ENCODE assay signal across 8 cellular contexts in genomic region chr5:43514471-43514815, GRCh38. TPM values are rescaled to one million over a fixed set of nuclear protein-coding genes. Genes with fewer than 3 reads are reported as not detected.
DNase-seq lines count a peak whose midpoint lies in the region; ATAC-seq, FAIRE-seq and TF ChIP-seq lines count a peak whose summit lies in the region.

No MANE protein-coding gene starts in this region.

- no peak for TF ChIP-seq CTCF in activated CD8-positive, alpha-beta T cell treated with anti-CD3 and anti-CD28 coated beads for 36 hours (IDR thresholded peaks at IDR 0.05)
- TF ChIP-seq CTCF in foreskin fibroblast (IDR thresholded peaks at IDR 0.05; ENCODE audit: low read depth, low read length), result no peak

- H3K36me3 ChIP-seq in rectal smooth muscle tissue (ENCODE audit: control insufficient read depth, insufficient read depth, low read length), result no peaks in the 10 kb centered on the region

- intact Hi-C loops in activated CD8-positive, alpha-beta T cell treated with anti-CD3 and anti-CD28 coated beads for 36 hours (cut with micrococcal nuclease), result no loop called here

- peak overlapping the region; percentile 84 for H3K27ac ChIP-seq in rectal smooth muscle tissue (ENCODE audit: low read depth, low read length)

- peak overlapping the region; percentile 85 for H3K4me3 Mint-ChIP-seq in activated CD8-positive, alpha-beta T cell treated with anti-CD3 and anti-CD28 coated beads for 36 hours

- H3K27me3 Mint-ChIP-seq in activated CD8-positive, alpha-beta T cell treated with anti-CD3 and anti-CD28 coated beads for 36 hours, result no peaks in the 10 kb centered on the region

- peak; percentile 33 for ATAC-seq in GM21526 (IDR thresholded peaks at IDR 0.05; ENCODE audit: low FRiP score, unreplicated experiment)
- peak; percentile 56 for ATAC-seq in activated CD8-positive, alpha-beta T cell treated with anti-CD3 and anti-CD28 coated beads for 36 hours

- H3K27me3 ChIP-seq in rectal smooth muscle tissue (ENCODE audit: control insufficient read depth, insufficient read depth, low read length), result no peaks in the 10 kb centered on the region

- H3K9me3 Mint-ChIP-seq in activated CD8-positive, alpha-beta T cell treated with anti-CD3 and anti-CD28 coated beads for 36 hours, result no peaks in the 10 kb centered on the region

- H3K4me1 Mint-ChIP-seq in activated CD8-positive, alpha-beta T cell treated with anti-CD3 and anti-CD28 coated beads for 36 hours (ENCODE audit: low read depth), result peaks cover 25% of the 10 kb centered on the region

- peaks cover 17% of the 10 kb centered on the region for H3K36me3 Mint-ChIP-seq in activated CD8-positive, alpha-beta T cell treated with anti-CD3 and anti-CD28 coated beads for 36 hours (ENCODE audit: low read depth)

- CTCF ChIA-PET in activated CD8-positive, alpha-beta T cell treated with anti-CD3 and anti-CD28 coated beads for 36 hours (lab: Charles Lee), result interaction anchor here (2.7 kb wide), 1 partner anchor 30 kb away, joined by 18 read pairs; the partner anchor contains the start of gene TMEM267

- H3K4me3 ChIP-seq in foreskin fibroblast (ENCODE audit: low read depth in 1 of 2, low read length in 2 of 2) (peak overlapping the region; percentile 66 to 94), rectal smooth muscle tissue (ENCODE audit: low read length) (peak overlapping the region; percentile 70)

- peaks cover 11% of the 10 kb centered on the region for H3K4me1 ChIP-seq in rectal smooth muscle tissue (ENCODE audit: control insufficient read depth, insufficient read depth, low read length)

- no peak for FAIRE-seq in HTR-8/SVneo (lab: Jason Lieb, UNC)

- H3K27ac Mint-ChIP-seq in activated CD8-positive, alpha-beta T cell treated with anti-CD3 and anti-CD28 coated beads for 36 hours, result peak overlapping the region; percentile 97

- POLR2A ChIA-PET in activated CD8-positive, alpha-beta T cell treated with anti-CD3 and anti-CD28 coated beads for 36 hours (lab: Charles Lee), result interaction anchor here (0.6 to 1.3 kb wide), 4 partner anchors 29 to 473 kb away, joined by 3 to 13 read pairs (median 4); partner anchors contain the start of gene TMEM267

- peak; percentile 53 for DNase-seq in SIG-M5 treated with dmso at 0.1 percent for 504 hours (lab: John Stamatoyannopoulos, UW; ENCODE audit: unreplicated experiment)
- DNase-seq in SIG-M5 (lab: John Stamatoyannopoulos, UW), result no peak
- DNase-seq in HTR-8/SVneo (ENCODE audit: insufficient read length, low spot score), result peak; percentile 60
- no peak for DNase-seq in activated CD8-positive, alpha-beta T cell treated with anti-CD3 and anti-CD28 coated beads for 36 hours
- peak; percentile 78 to 85 for DNase-seq in foreskin fibroblast
- no peak for DNase-seq in activated gamma-delta T cell treated with Interleukin-2 at 50 U/mL for 16 hours

- H3K9ac ChIP-seq in rectal smooth muscle tissue (ENCODE audit: low read length), result peak overlapping the region; percentile 67

RNA-seq across cellular contexts. Expression of gene C5orf34, which starts 0.5 kb away (rescaled TPM):
- total RNA-seq in activated CD8-positive, alpha-beta T cell treated with anti-CD3 and anti-CD28 coated beads for 36 hours, result 10 to 100 TPM in 1 of 2 experiments, 1 to 10 TPM in 1; 9.1 to 10.5 TPM

RNA-seq across cellular contexts. Expression of gene TMEM267, which starts 30.8 kb away (rescaled TPM):
- total RNA-seq in activated CD8-positive, alpha-beta T cell treated with anti-CD3 and anti-CD28 coated beads for 36 hours, result 10 to 100 TPM; 14.4 to 20.0 TPM

RNA-seq across cellular contexts. Expression of gene PAIP1, which starts 42.4 kb away (rescaled TPM):
- 10 to 100 TPM; 43.6 to 44.6 TPM for total RNA-seq in activated CD8-positive, alpha-beta T cell treated with anti-CD3 and anti-CD28 coated beads for 36 hours

Comparison
In these comparisons a context has a peak if more than half of its experiments do, and no peak if none do; other contexts are left out.
1. DNase-seq: peak in SIG-M5 treated with dmso at 0.1 percent for 504 hours (single experiment), HTR-8/SVneo (single experiment) and foreskin fibroblast (2 of 2); none in SIG-M5 (single experiment), activated CD8-positive, alpha-beta T cell treated with anti-CD3 and anti-CD28 coated beads for 36 hours (single experiment) and activated gamma-delta T cell treated with Interleukin-2 at 50 U/mL for 16 hours (single experiment).